21 cellular contexts compared by ENCODE assay signal in the genomic region with DNA sequence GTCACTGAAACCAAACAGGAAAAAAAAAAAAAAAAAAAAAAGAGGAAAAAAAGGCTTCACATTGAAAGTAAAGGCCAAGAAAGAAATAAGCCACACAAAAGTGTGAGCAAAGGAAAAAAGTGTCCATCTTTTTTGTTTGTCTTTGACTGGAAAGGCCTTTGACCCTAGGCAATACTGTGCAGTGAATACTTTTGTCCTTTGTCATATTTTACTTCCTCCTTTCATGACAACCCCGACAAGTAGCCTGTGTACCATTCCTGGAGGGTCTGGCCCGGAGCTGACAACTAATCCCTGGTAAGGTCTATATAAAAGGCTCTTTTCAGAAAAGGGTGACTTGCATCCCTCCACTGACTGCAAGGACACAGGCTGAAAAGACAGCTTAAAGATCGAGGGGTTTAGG. TPM values are rescaled to one million over a fixed set of nuclear protein-coding genes. Genes with fewer than 3 reads are reported as not detected.
DNase-seq lines count a peak whose midpoint lies in the region; ATAC-seq and FAIRE-seq lines count a peak whose summit lies in the region.
"Had no signal": no experiment of that assay in that cellular context is flagged by ENCODE, and none has a peak within 500 bp of the region (broad histone marks: within the 10 kb centered on the region; RNA-seq: fewer than 3 reads in every experiment).

No MANE protein-coding gene starts in this region.

- DNase-seq in NOMO-1 treated with DMSO at 0.1 percent for 48 hours (lab: John Stamatoyannopoulos, UW; ENCODE audit: unreplicated experiment) (peak; percentile 50), NOMO-1 treated with dmso at 0.1 percent for 144 hours (lab: John Stamatoyannopoulos, UW; ENCODE audit: unreplicated experiment) (no peak), SW480 (ENCODE audit: low spot score) (peak; percentile 33), left lobe of liver (ENCODE audit: low spot score) (no peak), small intestine (peak; percentile 78), NCI-H2107 treated with DMSO at 0.1 percent for 48 hours (lab: John Stamatoyannopoulos, UW; ENCODE audit: unreplicated experiment) (no peak), NCI-H2081 (lab: John Stamatoyannopoulos, UW) (no peak)
- no peak for DNase-seq in activated T-cell treated with anti-CD3 and anti-CD28 coated beads, Interleukin-2, amount 50 U/mL, for 1 hour
- DNase-seq: 8988T; activated CD4-positive, alpha-beta T cell treated with anti-CD3 and anti-CD28 coated beads for 1 hour; activated naive CD8-positive, alpha-beta T cell treated with anti-CD3 and anti-CD28 coated beads for 36 hours; CD8-positive, alpha-beta T cell; heart right ventricle; Kasumi-1; left ventricle myocardium inferior; NCI-H2029 treated with DMSO at 0.1 percent for 48 hours; NCI-H82; spleen had no signal

- ATAC-seq in left lobe of liver = peak; percentile 50
- ATAC-seq: CD8-positive, alpha-beta T cell; heart right ventricle had no signal

- H3K4me3 ChIP-seq in small intestine (ENCODE audit: low read depth in 1 of 2, low read length in 2 of 2) = peak overlapping the region in 1 of 2 donors; percentile 45
- H3K4me3 ChIP-seq: left ventricle myocardium inferior had no signal

- H3K36me3 ChIP-seq in small intestine (ENCODE audit: control insufficient read depth in 2 of 2, insufficient read depth in 2 of 2, low read length in 2 of 2) = no peaks in the 10 kb centered on the region
- H3K36me3 ChIP-seq: heart right ventricle, left ventricle myocardium inferior, neutrophil, spleen had no signal

- WGBS in small intestine, 3 donors = 3 to 48% (median 23%) methylated on average over 3 of the region's 3 CpGs

- no peaks in the 10 kb centered on the region for H3K9me3 ChIP-seq in small intestine (ENCODE audit: control insufficient read depth, low read depth)
- H3K9me3 ChIP-seq: heart right ventricle, left ventricle myocardium inferior, neutrophil, spleen had no signal

- H3K4me1 ChIP-seq in small intestine (ENCODE audit: control insufficient read depth in 2 of 2, insufficient read depth in 1 of 2, low read depth in 1 of 2, low read length in 1 of 2) = no peaks in the 10 kb centered on the region
- H3K4me1 ChIP-seq: heart right ventricle, left ventricle myocardium inferior had no signal

- H3K27ac ChIP-seq in small intestine (ENCODE audit: low read depth in 1 of 2, low read length in 1 of 2) = peak overlapping the region; percentile 11 to 17
- H3K27ac ChIP-seq: heart right ventricle, left ventricle myocardium inferior, neutrophil had no signal

- H3K27me3 ChIP-seq in small intestine (ENCODE audit: control insufficient read depth in 2 of 2, insufficient read depth in 2 of 2, low read length in 2 of 2) = no peaks in the 10 kb centered on the region

- FAIRE-seq in small intestine (lab: Jason Lieb, UNC) = no peak
- FAIRE-seq: GM18507, H1 had no signal

RNA-seq across cellular contexts. Expression of gene MICU2, which starts 12.9 kb away (rescaled TPM):
- total RNA-seq in left lobe of liver = 13.2 TPM
- 10 to 100 TPM; 33.8 to 51.2 (median 42.2) TPM for polyA plus RNA-seq in small intestine

RNA-seq across cellular contexts. Expression of gene FGF9, which starts 54.0 kb away (rescaled TPM):
- total RNA-seq in left lobe of liver = not detected
- polyA plus RNA-seq in small intestine = under 1 TPM; 0.22 to 0.42 (median 0.27) TPM
- total RNA-seq: H1 had no signal

Comparison
In these comparisons a context has a peak if more than half of its experiments do, and no peak if none do; other contexts are left out.
1. DNase-seq: peak in NOMO-1 treated with DMSO at 0.1 percent for 48 hours (single experiment), SW480 (single experiment) and small intestine (single experiment); none in NOMO-1 treated with dmso at 0.1 percent for 144 hours (single experiment), left lobe of liver (single experiment), NCI-H2107 treated with DMSO at 0.1 percent for 48 hours (single experiment), NCI-H2081 (0 of 2) and activated T-cell treated with anti-CD3 and anti-CD28 coated beads, Interleukin-2, amount 50 U/mL, for 1 hour (single experiment).